In genomic region chr20:2558581-2559301, GRCh38 we compare ENCODE assay signal across 8 cellular contexts. TPM values are rescaled to one million over a fixed set of nuclear protein-coding genes. Genes with fewer than 3 reads are reported as not detected.
DNase-seq lines count a peak whose midpoint lies in the region; ATAC-seq and TF ChIP-seq lines count a peak whose summit lies in the region.
"Had no signal": no experiment of that assay in that cellular context is flagged by ENCODE, and none has a peak within 500 bp of the region (broad histone marks: within the 10 kb centered on the region; RNA-seq: fewer than 3 reads in every experiment).

No MANE protein-coding gene starts in this region.

- H3K36me3 Mint-ChIP-seq in GM23338 (ENCODE audit: low read depth), result no peaks in the 10 kb centered on the region

- H3K9me3 ChIP-seq in WERI-Rb-1 (ENCODE audit: severe bottlenecking) (no peaks in the 10 kb centered on the region), hepatocyte (ENCODE audit: low read depth) (no peaks in the 10 kb centered on the region)

- H3K4me1 ChIP-seq in GM23338 (ENCODE audit: insufficient read depth) (no peaks in the 10 kb centered on the region), hepatocyte (ENCODE audit: insufficient read depth) (no peaks in the 10 kb centered on the region)

- H4K20me1 ChIP-seq in GM23338 (replicated peaks; ENCODE audit: insufficient read depth) (no peaks in the 10 kb centered on the region; the same call in 1 of the 2 replicates), hepatocyte (ENCODE audit: insufficient read depth, poor library complexity, severe bottlenecking) (no peaks in the 10 kb centered on the region)

- TF ChIP-seq CTCF in GM23338 (conservative IDR thresholded peaks at IDR 0.05; ENCODE audit: low read depth in 2 of 2) (no peak), WERI-Rb-1 (IDR thresholded peaks at IDR 0.05; ENCODE audit: low read depth, low read length) (no peak), hepatocyte (IDR thresholded peaks at IDR 0.05; ENCODE audit: poor library complexity) (no peak), retinal pigment epithelial cell (conservative IDR thresholded peaks at IDR 0.05; ENCODE audit: low read depth, low read length) (no peak)

- H3K36me3 ChIP-seq in GM23338 (ENCODE audit: insufficient read depth) (no peaks in the 10 kb centered on the region), WERI-Rb-1 (no peaks in the 10 kb centered on the region), hepatocyte (replicated peaks; ENCODE audit: insufficient read depth, low read depth) (no peaks in the 10 kb centered on the region)

- H3K9me2 ChIP-seq in GM23338 (ENCODE audit: insufficient read depth), result no peaks in the 10 kb centered on the region
- H3K9me2 ChIP-seq in hepatocyte (replicated peaks; ENCODE audit: insufficient read depth), result no peaks in the 10 kb centered on the region

- no peak overlapping the region for H3K27ac Mint-ChIP-seq in GM23338

- H3K27me3 ChIP-seq in GM23338 (ENCODE audit: insufficient read depth) (peaks cover 68% of the 10 kb centered on the region), WERI-Rb-1 (ENCODE audit: insufficient read depth, low read depth, severe bottlenecking) (peaks cover 5% of the 10 kb centered on the region), hepatocyte (peaks cover 76% of the 10 kb centered on the region)

- H3K79me2 ChIP-seq in GM23338 (replicated peaks; ENCODE audit: insufficient read depth), result no peaks in the 10 kb centered on the region
- no peaks in the 10 kb centered on the region for H3K79me2 ChIP-seq in hepatocyte

- H3K4me3 Mint-ChIP-seq in GM23338, result peak overlapping the region; percentile 75

- H3K9me3 Mint-ChIP-seq in GM23338, result no peaks in the 10 kb centered on the region

- H3K4me2 ChIP-seq in GM23338, result peak overlapping the region; percentile 94
- H3K4me2 ChIP-seq in hepatocyte, result peak overlapping the region; percentile 77

- 9% methylated on average over 37 of the region's 54 CpGs for WGBS in hepatocyte (ENCODE audit: low lambda C conversion rate, missing lambda C conversion rate)

- H2AFZ ChIP-seq in GM23338 (peak overlapping the region; percentile 95), hepatocyte (peak overlapping the region; percentile 49)

- peak; percentile 72 for ATAC-seq in GM23338
- ATAC-seq in GM18502 (IDR thresholded peaks at IDR 0.05; ENCODE audit: poor library complexity, unreplicated experiment), result no peak

- H3K4me1 Mint-ChIP-seq in GM23338, result peaks cover 6% of the 10 kb centered on the region

- H3K27ac ChIP-seq in GM23338 (ENCODE audit: low read depth), result no peak overlapping the region
- H3K27ac ChIP-seq in WERI-Rb-1, result no peak overlapping the region
- H3K27ac ChIP-seq in hepatocyte, result no peak overlapping the region

- no peaks in the 10 kb centered on the region for H3F3A ChIP-seq in GM23338 (replicated peaks; ENCODE audit: low read depth)

- peaks cover 35% of the 10 kb centered on the region for H3K27me3 Mint-ChIP-seq in GM23338 (ENCODE audit: insufficient read depth, low read depth, poor library complexity)

- peak; percentile 15 for DNase-seq in GM23338 (ENCODE audit: low spot score)
- no peak for DNase-seq in WERI-Rb-1
- DNase-seq in hepatocyte (ENCODE audit: low spot score), result peak; percentile 8
- DNase-seq in retinal pigment epithelial cell (ENCODE audit: low read depth), result no peak
- DNase-seq in NK-92 (lab: John Stamatoyannopoulos, UW; ENCODE audit: unreplicated experiment), result no peak
- DNase-seq in NCI-H1436 (lab: John Stamatoyannopoulos, UW), result no peak
- DNase-seq: amniotic stem cell had no signal

- H3K4me3 ChIP-seq in GM23338, result peak overlapping the region; percentile 70
- H3K4me3 ChIP-seq in WERI-Rb-1 (ENCODE audit: low read depth, low read length), result peak overlapping the region; percentile 18
- no peak overlapping the region for H3K4me3 ChIP-seq in hepatocyte
- H3K4me3 ChIP-seq in retinal pigment epithelial cell (ENCODE audit: low read length), result peak overlapping the region; percentile 17

TF ChIP-seq in GM23338, 12 proteins besides CTCF, POLR2A, EP300 and RAD21:
- TF ChIP-seq POLR2AphosphoS5 (IDR thresholded peaks at IDR 0.05; ENCODE audit: low read depth), result no peak
- peak; percentile 36 for TF ChIP-seq EZH2 (IDR thresholded peaks at IDR 0.05; ENCODE audit: low read depth, unreplicated experiment)
TF ChIP-seq in GM23338: peak in this region for 1.

RNA-seq across cellular contexts. Expression of gene TMC2, which starts 22.4 kb away (rescaled TPM):
- total RNA-seq in GM23338 (2014; rRNA removed; shearing (Covaris generic)), result 0.12 TPM in 1 of 2 replicates, not detected in the other
- not detected in 2 replicates for polyA plus RNA-seq in GM23338 (2016; fragmentation: Nextera tagmentation; extraction: Ambion mirVana)
- not detected in 2 replicates for total RNA-seq in hepatocyte
- not detected in 2 replicates for polyA plus RNA-seq in hepatocyte

RNA-seq across cellular contexts. Expression of gene ZNF343, which starts 50.0 kb away (rescaled TPM):
- 1.6 and 6.4 TPM in 2 replicates for total RNA-seq in GM23338 (2014; rRNA removed; shearing (Covaris generic))
- polyA plus RNA-seq in GM23338 (2016; fragmentation: Nextera tagmentation; extraction: Ambion mirVana) (1.1 and 2.4 TPM in 2 replicates), hepatocyte (4.4 and 6.2 TPM in 2 replicates)
- 7.0 and 7.7 TPM in 2 replicates for total RNA-seq in hepatocyte

Comparison
In these comparisons a context has a peak if more than half of its experiments do, and no peak if none do; other contexts are left out.
1. DNase-seq: peak in GM23338 (single experiment) and hepatocyte (single experiment); none in WERI-Rb-1 (single experiment), retinal pigment epithelial cell (single experiment), NK-92 (single experiment) and NCI-H1436 (single experiment).